Comparison of ENCODE assay signal across 8 cellular contexts in genomic region chr5:151093476-151093889, GRCh38. TPM values are rescaled to one million over a fixed set of nuclear protein-coding genes. Genes with fewer than 3 reads are reported as not detected.
A peak's percentile ranks its signal among the peaks of the same experiment; 100 is the strongest.
DNase-seq lines count a peak whose midpoint lies in the region; ATAC-seq and TF ChIP-seq lines count a peak whose summit lies in the region.

No MANE protein-coding gene starts in this region.

- H4K20me1 ChIP-seq in Loucy (ENCODE audit: insufficient read depth, low read length, poor library complexity, severe bottlenecking) = no peaks in the 10 kb centered on the region

- no peaks in the 10 kb centered on the region for H3K79me2 ChIP-seq in Loucy (ENCODE audit: insufficient read depth, low read length)

- H3K4me1 ChIP-seq in Loucy (ENCODE audit: insufficient read depth, low read length, poor library complexity, severe bottlenecking) = peaks cover 47% of the 10 kb centered on the region
- peaks cover 0 to 34% of the 10 kb centered on the region in 2 donors for H3K4me1 ChIP-seq in lung (ENCODE audit: control insufficient read depth in 2 of 2, insufficient read depth in 2 of 2, low read length in 2 of 2)

- TF ChIP-seq CTCF in Loucy (conservative IDR thresholded peaks at IDR 0.05; ENCODE audit: low read length) (no peak), lung (IDR thresholded peaks at IDR 0.05; ENCODE audit: control extremely low read depth, extremely low read depth) (no peak)

- peak overlapping the region; percentile 68 to 90 for H3K27ac ChIP-seq in lung (ENCODE audit: low read depth in 1 of 2, low read length in 1 of 2)

- ATAC-seq in GM19023 (IDR thresholded peaks at IDR 0.05; ENCODE audit: unreplicated experiment) (peak; percentile 0), lung (ENCODE audit: insufficient read depth, low FRiP score) (peak; percentile 60), HG03442 (IDR thresholded peaks at IDR 0.05; ENCODE audit: unreplicated experiment) (no peak)

- H3K9ac ChIP-seq in Loucy (ENCODE audit: low read depth, low read length, poor library complexity, severe bottlenecking) = peak overlapping the region; percentile 41

- peak overlapping the region; percentile 41 for H3K4me3 ChIP-seq in Loucy (ENCODE audit: low read length, poor library complexity, severe bottlenecking)
- no peak overlapping the region for H3K4me3 ChIP-seq in lung

- DNase-seq in A172 (ENCODE audit: low spot score) (peak; percentile 97), astrocyte of the hippocampus (ENCODE audit: low read depth, low spot score) (peak; percentile 83), lung (ENCODE audit: low spot score) (peak; percentile 56), NCI-H1417 (lab: John Stamatoyannopoulos, UW) (no peak), NCI-H146 treated with DMSO at 0.1 percent for 48 hours (lab: John Stamatoyannopoulos, UW; ENCODE audit: unreplicated experiment) (no peak)

- H3K36me3 ChIP-seq in Loucy (ENCODE audit: insufficient read depth, low read length) (no peaks in the 10 kb centered on the region), lung (ENCODE audit: control insufficient read depth in 2 of 2, insufficient read depth in 2 of 2, low read length in 2 of 2) (no peaks in the 10 kb centered on the region)

- no peaks in the 10 kb centered on the region for H3K9me3 ChIP-seq in Loucy (ENCODE audit: insufficient read depth, low read depth, low read length)
- no peaks in the 10 kb centered on the region for H3K9me3 ChIP-seq in lung (ENCODE audit: control insufficient read depth in 2 of 2, insufficient read depth in 1 of 2, low read length in 1 of 2)

- no peak overlapping the region for H2AFZ ChIP-seq in Loucy (ENCODE audit: low read length)

- 6 to 8% methylated on average over 2 of the region's 2 CpGs for WGBS in lung, 2 donors

- no peaks in the 10 kb centered on the region for H3K9me2 ChIP-seq in Loucy (replicated peaks; ENCODE audit: low read depth, low read length)

- H3K27me3 ChIP-seq in Loucy (ENCODE audit: insufficient read depth, low read length, poor library complexity, severe bottlenecking) (no peaks in the 10 kb centered on the region), lung (ENCODE audit: control insufficient read depth, insufficient read depth) (no peaks in the 10 kb centered on the region)

- no peaks in the 10 kb centered on the region for H3F3A ChIP-seq in Loucy (ENCODE audit: low read depth)

- peak overlapping the region; percentile 70 for H3K4me2 ChIP-seq in Loucy (ENCODE audit: low read depth, low read length, poor library complexity, severe bottlenecking)

RNA-seq across cellular contexts. Expression of gene TNIP1, which starts 12.6 kb away (rescaled TPM):
- total RNA-seq in A172 (2014; rRNA removed; shearing (Covaris generic)) = 125 and 132 TPM in 2 replicates
- 100 to 1,000 TPM; 116 to 142 TPM for total RNA-seq in lung
- 100 to 1,000 TPM in 1 of 2 donors, 10 to 100 TPM in 1; 81.5 to 308 TPM for polyA plus RNA-seq in lung

Comparison
In these comparisons a context has a peak if more than half of its experiments do, and no peak if none do; other contexts are left out.
1. DNase-seq: peak in A172 (single experiment), astrocyte of the hippocampus (single experiment) and lung (single experiment); none in NCI-H1417 (0 of 3) and NCI-H146 treated with DMSO at 0.1 percent for 48 hours (single experiment).